16 cellular contexts compared by ENCODE assay signal in genomic region chr5:58999804-59000595, GRCh38.
DNase-seq lines count a peak whose midpoint lies in the region; ATAC-seq and TF ChIP-seq lines count a peak whose summit lies in the region.
"Had no signal": no experiment of that assay in that cellular context is flagged by ENCODE, and none has a peak within 500 bp of the region (broad histone marks: within the 10 kb centered on the region; RNA-seq: fewer than 3 reads in every experiment).

No MANE protein-coding gene starts in this region.

- H3K36me3 ChIP-seq in endodermal cell (ENCODE audit: control insufficient read depth, insufficient read depth, low read length) = no peaks in the 10 kb centered on the region
- H3K36me3 ChIP-seq: upper lobe of right lung had no signal

- H3K4me1 ChIP-seq in H9 (ENCODE audit: insufficient read depth, low read length) = peaks cover 7% of the 10 kb centered on the region; the same call in 1 of the 2 replicates
- H3K4me1 ChIP-seq in endodermal cell (ENCODE audit: control insufficient read depth, insufficient read depth, low read length) = peaks cover 5% of the 10 kb centered on the region

- no peak overlapping the region for H2BK5ac ChIP-seq in H9 (ENCODE audit: insufficient read length, low read length)

- H2BK20ac ChIP-seq in H9 (ENCODE audit: low read depth, low read length, poor library complexity, severe bottlenecking) = no peak overlapping the region

- no peak overlapping the region for H4K8ac ChIP-seq in H9 (replicated peaks; ENCODE audit: insufficient read length, low read depth, low read length)

- H3K14ac ChIP-seq in H9 (ENCODE audit: insufficient read depth, low read length) = no peak overlapping the region

- no peaks in the 10 kb centered on the region for H3K27me3 ChIP-seq in H9 (ENCODE audit: insufficient read depth, low read length)
- H3K27me3 ChIP-seq in endodermal cell (ENCODE audit: control insufficient read depth, insufficient read depth, low read length, poor library complexity, severe bottlenecking) = no peaks in the 10 kb centered on the region
- H3K27me3 ChIP-seq: upper lobe of right lung had no signal

- H3K4me1 Mint-ChIP-seq in H9 (peaks cover 30 to 53% of the 10 kb centered on the region in 2 experiments), endodermal cell (peaks cover 46% of the 10 kb centered on the region)

- no peaks in the 10 kb centered on the region for H3K79me2 ChIP-seq in H9 (ENCODE audit: insufficient read depth, low read length)

- H3K79me1 ChIP-seq in H9 (ENCODE audit: insufficient read depth, low read depth, low read length, poor library complexity, severe bottlenecking) = no peaks in the 10 kb centered on the region

- peak overlapping the region; percentile 77 for H2BK120ac ChIP-seq in H9 (ENCODE audit: low read depth, low read length, poor library complexity, severe bottlenecking)

- H3K27me3 Mint-ChIP-seq in H9 (ENCODE audit: low read depth) (no peaks in the 10 kb centered on the region; the same call in 1 of the 2 replicates), endodermal cell (ENCODE audit: insufficient read depth) (no peaks in the 10 kb centered on the region)
- H3K27me3 Mint-ChIP-seq: activated CD8-positive, alpha-beta T cell treated with anti-CD3 and anti-CD28 coated beads for 36 hours; T-cell had no signal

- no peaks in the 10 kb centered on the region; a peak in 1 of 5 replicates for H3K9me3 Mint-ChIP-seq in H9
- H3K9me3 Mint-ChIP-seq in endodermal cell = peaks cover 2% of the 10 kb centered on the region
- H3K9me3 Mint-ChIP-seq: activated CD8-positive, alpha-beta T cell treated with anti-CD3 and anti-CD28 coated beads for 36 hours; T-cell had no signal

- H3K4ac ChIP-seq in H9 (ENCODE audit: low read depth, low read length) = peak overlapping the region; percentile 71; the same call in 1 of the 2 replicates

- no peaks in the 10 kb centered on the region for H3K23me2 ChIP-seq in H9 (ENCODE audit: insufficient read length, low read depth, low read length, poor library complexity, severe bottlenecking)

- H3K4me2 ChIP-seq in H9 (ENCODE audit: insufficient read depth, insufficient read length, low read length) = no peak overlapping the region

- H3K36me3 Mint-ChIP-seq in H9 (ENCODE audit: insufficient read depth in 1 of 3, low read depth in 3 of 3) = no peaks in the 10 kb centered on the region
- H3K36me3 Mint-ChIP-seq in endodermal cell (ENCODE audit: low read depth) = peaks cover 2% of the 10 kb centered on the region

- H4K5ac ChIP-seq in H9 (ENCODE audit: insufficient read length, low read depth, low read length) = no peak overlapping the region

- H2AK5ac ChIP-seq in H9 (ENCODE audit: insufficient read length, low read length) = no peak overlapping the region

- H3K27ac ChIP-seq in H9 (ENCODE audit: insufficient read length, low read depth, low read length) = no peak overlapping the region
- peak overlapping the region; percentile 40 for H3K27ac ChIP-seq in endodermal cell (ENCODE audit: low read depth, low read length)
- H3K27ac ChIP-seq: upper lobe of right lung had no signal

- H3K4me3 Mint-ChIP-seq in H9 (no peak overlapping the region; a peak in 1 of 5 replicates), endodermal cell (peak overlapping the region; percentile 28)
- H3K4me3 Mint-ChIP-seq: activated CD8-positive, alpha-beta T cell treated with anti-CD3 and anti-CD28 coated beads for 36 hours; T-cell had no signal

- H3K9ac ChIP-seq in H9 (ENCODE audit: extremely low read depth, insufficient read length, low read length) (no peak overlapping the region), endodermal cell (ENCODE audit: extremely low read depth, low read length, poor library complexity, severe bottlenecking) (no peak overlapping the region)

- no peak overlapping the region for H3K18ac ChIP-seq in H9 (ENCODE audit: insufficient read length, low read depth, low read length)

- no peak for TF ChIP-seq CTCF in H9 (conservative IDR thresholded peaks at IDR 0.05)
- no peak for TF ChIP-seq CTCF in endodermal cell (conservative IDR thresholded peaks at IDR 0.05)
- TF ChIP-seq CTCF in omental fat pad (IDR thresholded peaks at IDR 0.05) = no peak

- peak overlapping the region; percentile 14 to 54 (median 41); a peak in 4 of 7 replicates for H3K27ac Mint-ChIP-seq in H9
- H3K27ac Mint-ChIP-seq in endodermal cell = peak overlapping the region; percentile 68
- H3K27ac Mint-ChIP-seq: activated CD8-positive, alpha-beta T cell treated with anti-CD3 and anti-CD28 coated beads for 36 hours; T-cell had no signal

- no peak for ATAC-seq in omental fat pad (ENCODE audit: low FRiP score)
- ATAC-seq: activated CD8-positive, alpha-beta T cell treated with anti-CD3 and anti-CD28 coated beads for 36 hours; upper lobe of right lung had no signal

- no CpG with 5 or more reads among the region's 10 CpGs for WGBS in H9 (ENCODE audit: extremely low coverage, insufficient read length, low lambda C conversion rate)
- 77 to 94% methylated on average over 7 to 10 of the region's 10 CpGs for WGBS in endodermal cell (ENCODE audit: insufficient coverage in 1 of 2, insufficient read length in 1 of 2), 2 experiments

- peak overlapping the region; percentile 81 for H3K4me3 ChIP-seq in endodermal cell (ENCODE audit: low read length)
- H3K4me3 ChIP-seq: upper lobe of right lung had no signal

- no peak overlapping the region for H3K23ac ChIP-seq in H9 (ENCODE audit: insufficient read length, low read depth, low read length)

- DNase-seq in H9 = peak; percentile 85
- DNase-seq in NCI-H524 treated with DMSO at 0.1 percent for 48 hours (lab: John Stamatoyannopoulos, UW) = peak; percentile 97
- DNase-seq in endodermal cell = peak; percentile 82
- DNase-seq in pons (ENCODE audit: low spot score) = peak; percentile 94
- no peak for DNase-seq in ecto neural progenitor cell (ENCODE audit: low spot score)
- DNase-seq in omental fat pad (ENCODE audit: low spot score) = no peak
- no peak for DNase-seq in DMS79 (lab: John Stamatoyannopoulos, UW)
- no peak for DNase-seq in epidermal melanocyte (ENCODE audit: insufficient read length, low spot score)
- DNase-seq: activated CD8-positive, alpha-beta T cell treated with anti-CD3 and anti-CD28 coated beads for 36 hours; activated naive CD4-positive, alpha-beta T cell treated with anti-CD3 and anti-CD28 coated beads, Interleukin-2, amount 50 U/mL, for 16 hours; cortex of kidney; DMS153; stimulated activated CD4-positive, alpha-beta T cell treated with anti-CD3 and anti-CD28 coated beads, Interleukin-15, amount 100 ng/mL, for 24 hours; stimulated activated CD8-positive, alpha-beta memory T cell treated with anti-CD3 and anti-CD28 coated beads, Interleukin-4, amount 100 ng/mL, for 48 hours; T-cell; upper lobe of right lung had no signal

- H4K91ac ChIP-seq in H9 (ENCODE audit: insufficient read length, low read depth, low read length) = no peak overlapping the region

- no peak overlapping the region for H2BK15ac ChIP-seq in H9 (ENCODE audit: low read depth, low read length)

- H3K9me3 ChIP-seq in H9 (ENCODE audit: control insufficient read depth, low read depth, low read length) = no peaks in the 10 kb centered on the region
- H3K9me3 ChIP-seq in endodermal cell (ENCODE audit: control insufficient read depth, low read length) = no peaks in the 10 kb centered on the region
- H3K9me3 ChIP-seq: upper lobe of right lung had no signal

- H3T11ph ChIP-seq in H9 (ENCODE audit: low read length) = no peak overlapping the region

- no peaks in the 10 kb centered on the region for H4K20me1 ChIP-seq in H9 (ENCODE audit: control insufficient read depth, insufficient read depth, insufficient read length)

- no peak overlapping the region for H2AFZ ChIP-seq in H9 (ENCODE audit: low read length)

- H3K56ac ChIP-seq in H9 (ENCODE audit: insufficient read length, low read depth, low read length) = no peak overlapping the region

- no peak overlapping the region for H2BK12ac ChIP-seq in H9 (ENCODE audit: insufficient read length, low read depth, low read length)

Comparison
In these comparisons a context has a peak if more than half of its experiments do, and no peak if none do; other contexts are left out.
1. DNase-seq: peak in H9 (single experiment), NCI-H524 treated with DMSO at 0.1 percent for 48 hours (single experiment), endodermal cell (single experiment) and pons (single experiment); none in ecto neural progenitor cell (single experiment), omental fat pad (single experiment), DMS79 (single experiment) and epidermal melanocyte (single experiment).